ENCODE assay signal across 8 cellular contexts in the genomic region with DNA sequence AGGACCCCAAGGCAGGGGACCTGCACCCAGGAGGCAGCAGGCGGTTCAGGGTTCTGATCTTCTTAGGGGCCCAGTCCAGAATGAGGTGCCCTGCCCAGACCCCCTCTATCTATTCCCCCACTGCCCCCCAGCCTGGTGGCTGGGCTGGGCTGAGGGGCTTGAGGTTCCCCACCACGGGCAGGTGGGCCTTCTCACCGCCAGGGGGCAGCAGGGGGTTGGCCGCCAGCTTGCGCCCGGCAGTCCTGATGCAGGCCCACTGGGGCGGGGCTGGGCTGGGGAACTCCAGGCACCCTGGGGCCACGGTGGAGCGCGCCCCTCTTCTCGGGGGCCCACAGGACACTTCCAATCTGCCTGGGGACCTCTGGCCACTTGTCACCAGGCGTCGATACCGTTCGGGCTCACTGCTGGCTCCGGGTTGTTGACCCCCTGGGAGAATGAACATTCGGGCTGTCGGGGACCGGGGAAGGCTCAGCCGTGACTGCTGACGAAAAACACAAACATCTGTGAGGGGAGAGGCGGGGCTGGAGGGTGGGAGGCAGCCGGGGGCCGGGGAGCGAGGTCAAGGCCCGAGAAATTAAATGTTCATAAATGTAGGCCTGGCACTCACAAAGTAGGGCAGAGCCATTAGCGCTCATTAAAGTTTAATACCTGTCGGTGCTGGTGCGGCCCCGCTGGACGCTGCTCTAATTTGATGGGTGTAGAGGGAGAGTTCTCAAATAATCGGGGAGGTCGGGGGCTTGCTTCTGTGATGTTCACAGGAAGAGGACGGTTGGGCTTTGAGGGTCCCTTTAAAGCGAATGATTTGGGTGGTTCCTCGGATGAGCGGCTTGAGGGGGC.
DNase-seq lines count a peak whose midpoint lies in the region; ATAC-seq and TF ChIP-seq lines count a peak whose summit lies in the region.

No MANE protein-coding gene starts in this region.

- intact Hi-C loops in OCI-LY7 (cut with micrococcal nuclease; ENCODE audit: unreplicated experiment) (loop anchor here (1.0 to 10.0 kb wide), 2 partner anchors 91 to 149 kb away; no protein-coding TSS in a partner anchor), sciatic nerve (cut with DNase I) (no loop called here)

- no peak overlapping the region for H2AFZ ChIP-seq in OCI-LY7 (ENCODE audit: low read length)

- peaks cover 38% of the 10 kb centered on the region for H3K4me1 Mint-ChIP-seq in glutamatergic neuron (ENCODE audit: low read depth, unreplicated experiment)

- peak; percentile 35 for ATAC-seq in sciatic nerve
- no peak for ATAC-seq in HG02678 (IDR thresholded peaks at IDR 0.05; ENCODE audit: unreplicated experiment)

- in situ Hi-C loops in GM13976 (cut with MboI; ENCODE audit: low sequenced_read_pairs, unreplicated experiment) = no loop called here

- H3K4me1 ChIP-seq in OCI-LY7 (ENCODE audit: insufficient read depth, low read length, poor library complexity, severe bottlenecking) = peaks cover 13% of the 10 kb centered on the region

- H3K4me2 ChIP-seq in OCI-LY7 (ENCODE audit: low read length) = no peak overlapping the region

- H3K4me3 ChIP-seq in OCI-LY7 (ENCODE audit: low read depth, low read length, poor library complexity, severe bottlenecking) = no peak overlapping the region

- no peak overlapping the region for H3K27ac ChIP-seq in OCI-LY7 (ENCODE audit: low read depth, low read length, poor library complexity, severe bottlenecking)

- peaks cover 24% of the 10 kb centered on the region for H3K9me3 Mint-ChIP-seq in glutamatergic neuron (ENCODE audit: unreplicated experiment)

- no TSS peak for BruUV-seq in OCI-LY7 (replicated peaks; lab: Mats Ljungman, UMichigan)

- POLR2A ChIA-PET in OCI-LY7 (lab: Charles Lee) = no interaction called here

- peak; percentile 92 for DNase-seq in GM13976 (ENCODE audit: low spot score)
- peak; percentile 73 for DNase-seq in OCI-LY7 (ENCODE audit: low spot score)
- peak; percentile 52 for DNase-seq in activated T-helper 1 cell treated with anti-CD3 and anti-CD28 coated beads, Interleukin-2, amount 50 U/mL, for 16 hours (ENCODE audit: low read depth in 1 of 2, low spot score in 1 of 2)
- peak; percentile 93 for DNase-seq in glutamatergic neuron
- DNase-seq in sciatic nerve (ENCODE audit: low spot score) = peak; percentile 85
- DNase-seq in pons (ENCODE audit: low spot score) = no peak
- no peak for DNase-seq in NK-92 (lab: John Stamatoyannopoulos, UW; ENCODE audit: unreplicated experiment)

- H3K27me3 Mint-ChIP-seq in glutamatergic neuron (ENCODE audit: unreplicated experiment) = peaks cover 19% of the 10 kb centered on the region

- CTCF ChIA-PET in OCI-LY7 (lab: Charles Lee; ENCODE audit: unreplicated experiment) = interaction anchor here (1.9 kb wide), 1 partner anchor 22 kb away, joined by 4 read pairs; no protein-coding TSS in a partner anchor

- no peaks in the 10 kb centered on the region for H3K36me3 Mint-ChIP-seq in glutamatergic neuron (ENCODE audit: unreplicated experiment)

- peak overlapping the region; percentile 56 for H3K27ac Mint-ChIP-seq in glutamatergic neuron (ENCODE audit: unreplicated experiment)

- H3K79me2 ChIP-seq in OCI-LY7 (ENCODE audit: insufficient read depth, low read depth, low read length) = no peaks in the 10 kb centered on the region

- no peaks in the 10 kb centered on the region for H4K20me1 ChIP-seq in OCI-LY7 (ENCODE audit: insufficient read depth, low read length)

- no peaks in the 10 kb centered on the region for H3K36me3 ChIP-seq in OCI-LY7 (ENCODE audit: insufficient read depth, low read length)

- TF ChIP-seq CTCF in GM13976 (IDR thresholded peaks at IDR 0.05; ENCODE audit: borderline replicate concordance, control extremely low read depth, extremely low read depth, insufficient read depth, missing control alignments) (peak; percentile 84), OCI-LY7 (conservative IDR thresholded peaks at IDR 0.05; ENCODE audit: low read length) (peak; percentile 89), glutamatergic neuron (IDR thresholded peaks at IDR 0.05; ENCODE audit: partially characterized antibody, unreplicated experiment) (peak; percentile 99)

- H3K9me2 ChIP-seq in OCI-LY7 (ENCODE audit: insufficient read depth, low read length) = no peaks in the 10 kb centered on the region

- H3K4me3 Mint-ChIP-seq in glutamatergic neuron (ENCODE audit: unreplicated experiment) = peak overlapping the region; percentile 60

- no peaks in the 10 kb centered on the region for H3K9me3 ChIP-seq in OCI-LY7 (ENCODE audit: low read length)

Comparison
In these comparisons a context has a peak if more than half of its experiments do, and no peak if none do; other contexts are left out.
1. DNase-seq: peak in GM13976 (single experiment), OCI-LY7 (single experiment), activated T-helper 1 cell treated with anti-CD3 and anti-CD28 coated beads, Interleukin-2, amount 50 U/mL, for 16 hours (2 of 2), glutamatergic neuron (single experiment) and sciatic nerve (single experiment); none in pons (single experiment) and NK-92 (single experiment).
2. Peak in every context shown above with its lines, with median percentiles within 50 percentile points of each other: CTCF ChIP-seq.